26 cellular contexts compared by ENCODE assay signal in genomic region chrX:44308869-44309268, GRCh38.
"Had no signal": no experiment of that assay in that cellular context is flagged by ENCODE, and none has a peak within 500 bp of the region (broad histone marks: within the 10 kb centered on the region; RNA-seq: fewer than 3 reads in every experiment).

No MANE protein-coding gene starts in this region.

- H3K27me3 ChIP-seq: body of pancreas, sigmoid colon, testis, uterus had no signal

- H3K27ac ChIP-seq: body of pancreas, heart right ventricle, sigmoid colon, testis, uterus, WERI-Rb-1 had no signal

- FAIRE-seq: TTC549 had no signal

- H3K9me3 ChIP-seq: body of pancreas, heart right ventricle, sigmoid colon, testis, uterus had no signal

- H3K4me1 ChIP-seq: body of pancreas, sigmoid colon, testis, uterus had no signal

- DNase-seq: activated CD4-positive, alpha-beta T cell treated with anti-CD3 and anti-CD28 coated beads, Interleukin-2, amount 10 ng/mL, durations not matched to agents 7 days and 5 days; activated CD4-positive, CD25-positive, alpha-beta regulatory T cell treated with anti-CD3 and anti-CD28 coated beads, Interleukin-2, amount 50 U/mL, for 72 hours; activated CD8-positive, alpha-beta memory T cell treated with anti-CD3 and anti-CD28 coated beads, Interleukin-2, amount 10 ng/mL, durations not matched to agents 7 days and 5 days; activated CD8-positive, alpha-beta T cell treated with anti-CD3 and anti-CD28 coated beads for 36 hours; activated effector memory CD4-positive, alpha-beta T cell treated with anti-CD3 and anti-CD28 coated beads, Interleukin-2, amount 50 U/mL, for 16 hours; activated naive CD4-positive, alpha-beta T cell treated with anti-CD3 and anti-CD28 coated beads, Interleukin-2, amount 10 ng/mL, durations not matched to agents 7 days and 5 days; activated naive CD8-positive, alpha-beta T cell treated with anti-CD3 and anti-CD28 coated beads, Interleukin-2, amount 50 U/mL, for 24 hours; activated T-cell treated with anti-CD3 and anti-CD28 coated beads for 4 hours; body of pancreas; caudate nucleus; effector CD4-positive, alpha-beta T cell; heart right ventricle; islet precursor cell; naive thymus-derived CD4-positive, alpha-beta T cell; posterior cingulate gyrus; sigmoid colon; stimulated activated CD4-positive, alpha-beta T cell treated with anti-CD3 and anti-CD28 coated beads, Interleukin-15, amount 100 ng/mL, for 24 hours; stimulated activated CD8-positive, alpha-beta memory T cell treated with anti-CD3 and anti-CD28 coated beads, Interleukin-4, amount 100 ng/mL, for 48 hours; stimulated activated naive B cell treated with anti-CD40 and anti-IgM and Interleukin-4, amounts not matched to agents 10 μg/mL and 1 μg/mL and 100 μg/mL, for 72 hours; testis; trophoblast cell; uterus; WERI-Rb-1 had no signal

- H3K4me3 ChIP-seq: body of pancreas, heart right ventricle, lung, sigmoid colon, smooth muscle cell, testis, uterus had no signal

- H3K36me3 ChIP-seq: heart right ventricle, sigmoid colon, uterus, WERI-Rb-1 had no signal

- ATAC-seq: activated CD8-positive, alpha-beta memory T cell treated with anti-CD3 and anti-CD28 coated beads, Interleukin-2, amount 10 ng/mL, durations not matched to agents 7 days and 5 days; activated CD8-positive, alpha-beta T cell treated with anti-CD3 and anti-CD28 coated beads for 36 hours; activated naive CD8-positive, alpha-beta T cell treated with anti-CD3 and anti-CD28 coated beads, Interleukin-2, amount 50 U/mL, for 24 hours; body of pancreas; naive thymus-derived CD4-positive, alpha-beta T cell; stimulated activated naive B cell treated with anti-CD40 and anti-IgM and Interleukin-4, amounts not matched to agents 10 μg/mL and 1 μg/mL and 100 μg/mL, for 72 hours had no signal
